Comparison of ENCODE assay signal across 28 cellular contexts in genomic region chr12:88338486-88338885, GRCh38.
"Had no signal": no experiment of that assay in that cellular context is flagged by ENCODE, and none has a peak within 500 bp of the region (broad histone marks: within the 10 kb centered on the region; RNA-seq: fewer than 3 reads in every experiment).

No MANE protein-coding gene starts in this region.

- H3K9ac ChIP-seq: parathyroid adenoma had no signal

- H3K27me3 Mint-ChIP-seq: activated CD4-positive, alpha-beta memory T cell treated with anti-CD3 and anti-CD28 coated beads for 36 hours; activated naive CD8-positive, alpha-beta T cell treated with anti-CD3 and anti-CD28 coated beads for 36 hours; brain; memory B cell; naive thymus-derived CD4-positive, alpha-beta T cell had no signal

- H3K9me3 Mint-ChIP-seq: activated CD4-positive, alpha-beta memory T cell treated with anti-CD3 and anti-CD28 coated beads for 36 hours; activated CD4-positive, alpha-beta T cell treated with anti-CD3 and anti-CD28 coated beads, Interleukin-2, amount 10 ng/mL, durations not matched to agents 24 days and 14 days; activated naive CD4-positive, alpha-beta T cell treated with anti-CD3 and anti-CD28 coated beads for 36 hours; activated naive CD8-positive, alpha-beta T cell treated with anti-CD3 and anti-CD28 coated beads for 36 hours; activated T-helper 1 cell treated with anti-CD3 and anti-CD28 coated beads, Interleukin-12 subunit alpha, Interleukin-12 subunit beta, Interleukin-2, Interleukin-4 antibody, amounts not matched to agents 30 ng/mL and 10 ng/mL and 1 ng/mL, durations not matched to agents 14 hours and 24 hours and 36 hours; memory B cell had no signal

- H3K4me1 ChIP-seq: adrenal gland, parathyroid adenoma, right atrium auricular region, spleen, suprapubic skin, tibial artery, upper lobe of right lung had no signal

- H3K9me3 ChIP-seq: adrenal gland, esophagus muscularis mucosa, gastroesophageal sphincter, right atrium auricular region, spleen, suprapubic skin, tibial artery, upper lobe of right lung had no signal

- H2AFZ ChIP-seq: parathyroid adenoma had no signal

- H3K27ac ChIP-seq: adrenal gland, esophagus muscularis mucosa, gastroesophageal sphincter, parathyroid adenoma, right atrium auricular region, spleen, suprapubic skin, tibial artery, upper lobe of right lung, WERI-Rb-1 had no signal

- H3K27me3 ChIP-seq: adrenal gland, esophagus muscularis mucosa, gastroesophageal sphincter, right atrium auricular region, spleen, suprapubic skin, tibial artery, upper lobe of right lung had no signal

- H3K4me3 ChIP-seq: adrenal gland, esophagus muscularis mucosa, gastroesophageal sphincter, right atrium auricular region, spleen, suprapubic skin, tibial artery, upper lobe of right lung had no signal

- FAIRE-seq: endothelial cell of umbilical vein had no signal

- H3K4me3 Mint-ChIP-seq: activated CD4-positive, alpha-beta memory T cell treated with anti-CD3 and anti-CD28 coated beads for 36 hours; activated CD4-positive, alpha-beta T cell treated with anti-CD3 and anti-CD28 coated beads, Interleukin-2, amount 10 ng/mL, durations not matched to agents 24 days and 14 days; activated naive CD4-positive, alpha-beta T cell treated with anti-CD3 and anti-CD28 coated beads for 36 hours; activated naive CD8-positive, alpha-beta T cell treated with anti-CD3 and anti-CD28 coated beads for 36 hours; activated T-helper 1 cell treated with anti-CD3 and anti-CD28 coated beads, Interleukin-12 subunit alpha, Interleukin-12 subunit beta, Interleukin-2, Interleukin-4 antibody, amounts not matched to agents 30 ng/mL and 10 ng/mL and 1 ng/mL, durations not matched to agents 14 hours and 24 hours and 36 hours; brain; memory B cell; naive thymus-derived CD4-positive, alpha-beta T cell had no signal

- DNase-seq: activated CD4-positive, alpha-beta memory T cell treated with anti-CD3 and anti-CD28 coated beads for 36 hours; activated CD4-positive, alpha-beta T cell treated with anti-CD3 and anti-CD28 coated beads, Interleukin-2, amount 10 ng/mL, durations not matched to agents 24 days and 14 days; activated CD8-positive, alpha-beta memory T cell treated with anti-CD3 and anti-CD28 coated beads, Interleukin-2, amount 50 U/mL, for 4 hours; activated effector memory CD4-positive, alpha-beta T cell treated with anti-CD3 and anti-CD28 coated beads, Interleukin-2, amount 50 U/mL, for 16 hours; activated naive CD4-positive, alpha-beta T cell treated with anti-CD3 and anti-CD28 coated beads for 36 hours; activated naive CD8-positive, alpha-beta T cell treated with anti-CD3 and anti-CD28 coated beads for 36 hours; activated T-cell treated with anti-CD3 and anti-CD28 coated beads, Interleukin-2, amount 50 U/mL, for 1 hour; adrenal gland; aorta; central memory CD4-positive, alpha-beta T cell; head of caudate nucleus; hippocampal formation; midbrain; naive thymus-derived CD4-positive, alpha-beta T cell; spleen; stimulated activated naive CD4-positive, alpha-beta T cell; tibial artery; upper lobe of right lung; WERI-Rb-1 had no signal

- H3K36me3 Mint-ChIP-seq: activated CD4-positive, alpha-beta memory T cell treated with anti-CD3 and anti-CD28 coated beads for 36 hours; activated naive CD8-positive, alpha-beta T cell treated with anti-CD3 and anti-CD28 coated beads for 36 hours; brain; memory B cell; naive thymus-derived CD4-positive, alpha-beta T cell had no signal

- H3K4me1 Mint-ChIP-seq: activated CD4-positive, alpha-beta T cell treated with anti-CD3 and anti-CD28 coated beads, Interleukin-2, amount 10 ng/mL, durations not matched to agents 24 days and 14 days; activated naive CD8-positive, alpha-beta T cell treated with anti-CD3 and anti-CD28 coated beads for 36 hours; brain; memory B cell; naive thymus-derived CD4-positive, alpha-beta T cell had no signal

- H3K36me3 ChIP-seq: adrenal gland, esophagus muscularis mucosa, gastroesophageal sphincter, right atrium auricular region, spleen, suprapubic skin, tibial artery, upper lobe of right lung, WERI-Rb-1 had no signal

- H3K27ac Mint-ChIP-seq: activated CD4-positive, alpha-beta memory T cell treated with anti-CD3 and anti-CD28 coated beads for 36 hours; activated CD4-positive, alpha-beta T cell treated with anti-CD3 and anti-CD28 coated beads, Interleukin-2, amount 10 ng/mL, durations not matched to agents 24 days and 14 days; activated naive CD4-positive, alpha-beta T cell treated with anti-CD3 and anti-CD28 coated beads for 36 hours; activated naive CD8-positive, alpha-beta T cell treated with anti-CD3 and anti-CD28 coated beads for 36 hours; activated T-helper 1 cell treated with anti-CD3 and anti-CD28 coated beads, Interleukin-12 subunit alpha, Interleukin-12 subunit beta, Interleukin-2, Interleukin-4 antibody, amounts not matched to agents 30 ng/mL and 10 ng/mL and 1 ng/mL, durations not matched to agents 14 hours and 24 hours and 36 hours; brain; memory B cell had no signal

- H3K79me2 ChIP-seq: parathyroid adenoma had no signal
